Comparison of ENCODE assay signal across 1 cellular context in the genomic region with DNA sequence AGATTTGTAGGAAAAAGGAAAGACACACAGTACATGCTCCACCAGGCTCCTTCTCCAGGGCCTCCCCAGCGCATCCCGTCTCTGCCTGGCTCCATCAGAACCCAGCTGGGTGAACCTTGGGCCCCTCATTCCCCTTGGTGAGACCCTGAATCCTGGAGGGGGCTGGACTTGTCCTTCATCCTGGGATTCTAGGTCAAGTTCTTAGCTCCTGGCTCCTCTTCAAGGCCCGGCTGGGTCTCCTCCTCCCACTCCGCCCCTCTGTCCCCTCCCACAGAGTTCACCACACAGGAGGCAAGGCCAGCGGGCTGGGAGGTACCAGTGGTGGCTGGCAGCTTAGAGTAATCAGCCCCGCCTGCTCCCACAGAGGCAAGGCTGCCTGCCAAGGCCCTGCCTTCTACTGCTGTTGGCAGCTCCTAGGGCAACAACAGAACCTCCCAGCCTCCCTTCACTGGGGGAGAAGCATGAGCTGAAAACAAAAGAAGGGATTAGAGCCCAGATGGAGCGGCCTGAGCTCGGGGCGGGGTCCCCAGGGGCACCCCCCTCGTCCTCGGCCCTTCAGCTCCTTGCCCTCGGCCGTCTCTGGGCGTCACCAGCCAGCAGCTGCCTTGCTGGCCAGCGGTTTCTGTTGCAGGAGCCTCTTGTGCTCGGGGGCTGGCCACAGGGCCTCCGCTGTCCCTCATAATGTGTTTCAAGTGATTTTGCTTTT.
TF ChIP-seq lines count a peak whose summit lies in the region.

No MANE protein-coding gene starts in this region.

TF ChIP-seq in HepG2, 621 proteins besides CTCF, POLR2A, EP300 and RAD21 (continued from another document and continues in another):
- TF ChIP-seq, protein P1, sequence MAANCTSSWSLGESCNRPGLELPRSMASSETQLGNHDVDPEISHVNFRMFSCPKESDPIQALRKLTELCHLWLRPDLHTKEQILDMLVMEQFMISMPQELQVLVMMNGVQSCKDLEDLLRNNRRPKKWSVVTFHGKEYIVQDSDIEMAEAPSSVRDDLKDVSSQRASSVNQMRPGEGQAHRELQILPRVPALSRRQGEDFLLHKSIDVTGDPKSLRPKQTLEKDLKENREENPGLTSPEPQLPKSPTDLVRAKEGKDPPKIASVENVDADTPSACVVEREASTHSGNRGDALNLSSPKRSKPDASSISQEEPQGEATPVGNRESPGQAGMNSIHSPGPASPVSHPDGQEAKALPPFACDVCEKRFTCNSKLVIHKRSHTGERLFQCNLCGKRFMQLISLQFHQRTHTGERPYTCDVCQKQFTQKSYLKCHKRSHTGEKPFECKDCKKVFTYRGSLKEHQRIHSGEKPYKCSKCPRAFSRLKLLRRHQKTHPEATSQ (CRISPR knock-in tag; IDR thresholded peaks at IDR 0.05; ENCODE audit: borderline replicate concordance): peak; percentile 81; the same call in 1 of the 2 replicates
- TF ChIP-seq, protein P2, sequence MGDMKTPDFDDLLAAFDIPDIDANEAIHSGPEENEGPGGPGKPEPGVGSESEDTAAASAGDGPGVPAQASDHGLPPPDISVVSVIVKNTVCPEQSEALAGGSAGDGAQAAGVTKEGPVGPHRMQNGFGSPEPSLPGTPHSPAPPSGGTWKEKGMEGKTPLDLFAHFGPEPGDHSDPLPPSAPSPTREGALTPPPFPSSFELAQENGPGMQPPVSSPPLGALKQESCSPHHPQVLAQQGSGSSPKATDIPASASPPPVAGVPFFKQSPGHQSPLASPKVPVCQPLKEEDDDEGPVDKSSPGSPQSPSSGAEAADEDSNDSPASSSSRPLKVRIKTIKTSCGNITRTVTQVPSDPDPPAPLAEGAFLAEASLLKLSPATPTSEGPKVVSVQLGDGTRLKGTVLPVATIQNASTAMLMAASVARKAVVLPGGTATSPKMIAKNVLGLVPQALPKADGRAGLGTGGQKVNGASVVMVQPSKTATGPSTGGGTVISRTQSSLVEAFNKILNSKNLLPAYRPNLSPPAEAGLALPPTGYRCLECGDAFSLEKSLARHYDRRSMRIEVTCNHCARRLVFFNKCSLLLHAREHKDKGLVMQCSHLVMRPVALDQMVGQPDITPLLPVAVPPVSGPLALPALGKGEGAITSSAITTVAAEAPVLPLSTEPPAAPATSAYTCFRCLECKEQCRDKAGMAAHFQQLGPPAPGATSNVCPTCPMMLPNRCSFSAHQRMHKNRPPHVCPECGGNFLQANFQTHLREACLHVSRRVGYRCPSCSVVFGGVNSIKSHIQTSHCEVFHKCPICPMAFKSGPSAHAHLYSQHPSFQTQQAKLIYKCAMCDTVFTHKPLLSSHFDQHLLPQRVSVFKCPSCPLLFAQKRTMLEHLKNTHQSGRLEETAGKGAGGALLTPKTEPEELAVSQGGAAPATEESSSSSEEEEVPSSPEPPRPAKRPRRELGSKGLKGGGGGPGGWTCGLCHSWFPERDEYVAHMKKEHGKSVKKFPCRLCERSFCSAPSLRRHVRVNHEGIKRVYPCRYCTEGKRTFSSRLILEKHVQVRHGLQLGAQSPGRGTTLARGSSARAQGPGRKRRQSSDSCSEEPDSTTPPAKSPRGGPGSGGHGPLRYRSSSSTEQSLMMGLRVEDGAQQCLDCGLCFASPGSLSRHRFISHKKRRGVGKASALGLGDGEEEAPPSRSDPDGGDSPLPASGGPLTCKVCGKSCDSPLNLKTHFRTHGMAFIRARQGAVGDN (CRISPR knock-in tag; IDR thresholded peaks at IDR 0.05): peak; percentile 95
- TF ChIP-seq SOX5 (CRISPR knock-in tag; IDR thresholded peaks at IDR 0.05; ENCODE audit: borderline replicate concordance) (peak; percentile 30; the same call in 1 of the 2 replicates), ELF3 (CRISPR knock-in tag; IDR thresholded peaks at IDR 0.05) (peak; percentile 44; the same call in 1 of the 2 replicates), KDM3A (CRISPR knock-in tag; IDR thresholded peaks at IDR 0.05; ENCODE audit: low read depth) (peak; percentile 51; the same call in 1 of the 2 replicates), SAFB2 (CRISPR knock-in tag; IDR thresholded peaks at IDR 0.05; ENCODE audit: borderline replicate concordance, low read depth) (peak; percentile 82; the same call in 1 of the 2 replicates), SMAD9 (CRISPR knock-in tag; IDR thresholded peaks at IDR 0.05) (no peak), HDAC2 (CRISPR knock-in tag; IDR thresholded peaks at IDR 0.05) (peak; percentile 82; the same call in 1 of the 2 replicates), GATAD2A (CRISPR knock-in tag; IDR thresholded peaks at IDR 0.05) (peak; percentile 84), TAF15 (IDR thresholded peaks at IDR 0.05; ENCODE audit: low read depth, low read length, poor library complexity, severe bottlenecking) (no peak), ZFP62 (CRISPR knock-in tag; IDR thresholded peaks at IDR 0.05) (0 out of 2 replicates have a peak, but pooled peaks have one; percentile 29), SAP130 (CRISPR knock-in tag; IDR thresholded peaks at IDR 0.05; ENCODE audit: low read depth) (peak; percentile 91)
- TF ChIP-seq, protein P3, sequence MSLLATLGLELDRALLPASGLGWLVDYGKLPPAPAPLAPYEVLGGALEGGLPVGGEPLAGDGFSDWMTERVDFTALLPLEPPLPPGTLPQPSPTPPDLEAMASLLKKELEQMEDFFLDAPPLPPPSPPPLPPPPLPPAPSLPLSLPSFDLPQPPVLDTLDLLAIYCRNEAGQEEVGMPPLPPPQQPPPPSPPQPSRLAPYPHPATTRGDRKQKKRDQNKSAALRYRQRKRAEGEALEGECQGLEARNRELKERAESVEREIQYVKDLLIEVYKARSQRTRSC (CRISPR knock-in tag; IDR thresholded peaks at IDR 0.05; ENCODE audit: low read depth): peak; percentile 20; the same call in 1 of the 2 replicates
- TF ChIP-seq, protein P4, sequence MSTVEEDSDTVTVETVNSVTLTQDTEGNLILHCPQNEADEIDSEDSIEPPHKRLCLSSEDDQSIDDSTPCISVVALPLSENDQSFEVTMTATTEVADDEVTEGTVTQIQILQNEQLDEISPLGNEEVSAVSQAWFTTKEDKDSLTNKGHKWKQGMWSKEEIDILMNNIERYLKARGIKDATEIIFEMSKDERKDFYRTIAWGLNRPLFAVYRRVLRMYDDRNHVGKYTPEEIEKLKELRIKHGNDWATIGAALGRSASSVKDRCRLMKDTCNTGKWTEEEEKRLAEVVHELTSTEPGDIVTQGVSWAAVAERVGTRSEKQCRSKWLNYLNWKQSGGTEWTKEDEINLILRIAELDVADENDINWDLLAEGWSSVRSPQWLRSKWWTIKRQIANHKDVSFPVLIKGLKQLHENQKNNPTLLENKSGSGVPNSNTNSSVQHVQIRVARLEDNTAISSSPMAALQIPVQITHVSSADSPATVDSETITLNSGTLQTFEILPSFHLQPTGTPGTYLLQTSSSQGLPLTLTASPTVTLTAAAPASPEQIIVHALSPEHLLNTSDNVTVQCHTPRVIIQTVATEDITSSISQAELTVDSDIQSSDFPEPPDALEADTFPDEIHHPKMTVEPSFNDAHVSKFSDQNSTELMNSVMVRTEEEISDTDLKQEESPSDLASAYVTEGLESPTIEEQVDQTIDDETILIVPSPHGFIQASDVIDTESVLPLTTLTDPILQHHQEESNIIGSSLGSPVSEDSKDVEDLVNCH (CRISPR knock-in tag; IDR thresholded peaks at IDR 0.05): 0 out of 2 replicates have a peak, but pooled peaks have one; percentile 58
- TF ChIP-seq, protein P5, sequence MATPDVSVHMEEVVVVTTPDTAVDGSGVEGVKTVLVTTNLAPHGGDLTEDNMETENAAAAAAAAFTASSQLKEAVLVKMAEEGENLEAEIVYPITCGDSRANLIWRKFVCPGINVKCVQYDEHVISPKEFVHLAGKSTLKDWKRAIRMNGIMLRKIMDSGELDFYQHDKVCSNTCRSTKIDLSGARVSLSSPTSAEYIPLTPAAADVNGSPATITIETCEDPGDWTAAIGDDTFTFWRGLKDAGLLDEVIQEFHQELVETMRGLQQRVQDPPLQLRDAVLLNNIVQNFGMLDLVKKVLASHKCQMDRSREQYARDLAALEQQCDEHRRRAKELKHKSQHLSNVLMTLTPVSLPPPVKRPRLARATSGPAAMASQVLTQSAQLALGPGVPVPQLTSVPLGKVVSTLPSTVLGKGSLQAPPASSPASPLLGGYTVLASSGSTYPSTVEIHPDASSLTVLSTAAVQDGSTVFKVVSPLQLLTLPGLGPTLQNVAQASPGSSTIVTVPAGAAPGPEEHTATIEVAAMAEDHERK (CRISPR knock-in tag; IDR thresholded peaks at IDR 0.05; ENCODE audit: low read depth): no peak
- TF ChIP-seq, protein P6, sequence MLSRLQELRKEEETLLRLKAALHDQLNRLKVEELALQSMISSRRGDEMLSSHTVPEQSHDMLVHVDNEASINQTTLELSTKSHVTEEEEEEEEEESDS (CRISPR knock-in tag; IDR thresholded peaks at IDR 0.05; ENCODE audit: borderline replicate concordance): no peak
- TF ChIP-seq, protein P7, sequence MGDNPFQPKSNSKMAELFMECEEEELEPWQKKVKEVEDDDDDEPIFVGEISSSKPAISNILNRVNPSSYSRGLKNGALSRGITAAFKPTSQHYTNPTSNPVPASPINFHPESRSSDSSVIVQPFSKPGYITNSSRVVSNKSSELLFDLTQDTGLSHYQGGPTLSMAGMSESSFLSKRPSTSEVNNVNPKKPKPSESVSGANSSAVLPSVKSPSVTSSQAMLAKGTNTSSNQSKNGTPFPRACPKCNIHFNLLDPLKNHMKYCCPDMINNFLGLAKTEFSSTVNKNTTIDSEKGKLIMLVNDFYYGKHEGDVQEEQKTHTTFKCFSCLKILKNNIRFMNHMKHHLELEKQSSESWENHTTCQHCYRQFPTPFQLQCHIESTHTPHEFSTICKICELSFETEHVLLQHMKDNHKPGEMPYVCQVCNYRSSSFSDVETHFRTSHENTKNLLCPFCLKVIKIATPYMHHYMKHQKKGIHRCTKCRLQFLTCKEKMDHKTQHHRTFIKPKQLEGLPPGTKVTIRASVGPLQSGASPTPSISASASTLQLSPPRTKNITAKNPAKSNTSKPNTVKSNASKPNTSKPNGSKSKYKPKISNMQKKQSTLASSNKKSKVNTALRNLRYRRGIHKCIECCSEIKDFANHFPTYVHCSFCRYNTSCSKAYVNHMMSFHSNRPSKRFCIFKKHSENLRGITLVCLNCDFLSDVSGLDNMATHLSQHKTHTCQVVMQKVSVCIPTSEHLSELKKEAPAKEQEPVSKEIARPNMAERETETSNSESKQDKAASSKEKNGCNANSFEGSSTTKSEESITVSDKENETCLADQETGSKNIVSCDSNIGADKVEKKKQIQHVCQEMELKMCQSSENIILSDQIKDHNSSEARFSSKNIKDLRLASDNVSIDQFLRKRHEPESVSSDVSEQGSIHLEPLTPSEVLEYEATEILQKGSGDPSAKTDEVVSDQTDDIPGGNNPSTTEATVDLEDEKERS (CRISPR knock-in tag; IDR thresholded peaks at IDR 0.05): 0 out of 2 replicates have a peak, but pooled peaks have one; percentile 29
- TF ChIP-seq, protein P8, sequence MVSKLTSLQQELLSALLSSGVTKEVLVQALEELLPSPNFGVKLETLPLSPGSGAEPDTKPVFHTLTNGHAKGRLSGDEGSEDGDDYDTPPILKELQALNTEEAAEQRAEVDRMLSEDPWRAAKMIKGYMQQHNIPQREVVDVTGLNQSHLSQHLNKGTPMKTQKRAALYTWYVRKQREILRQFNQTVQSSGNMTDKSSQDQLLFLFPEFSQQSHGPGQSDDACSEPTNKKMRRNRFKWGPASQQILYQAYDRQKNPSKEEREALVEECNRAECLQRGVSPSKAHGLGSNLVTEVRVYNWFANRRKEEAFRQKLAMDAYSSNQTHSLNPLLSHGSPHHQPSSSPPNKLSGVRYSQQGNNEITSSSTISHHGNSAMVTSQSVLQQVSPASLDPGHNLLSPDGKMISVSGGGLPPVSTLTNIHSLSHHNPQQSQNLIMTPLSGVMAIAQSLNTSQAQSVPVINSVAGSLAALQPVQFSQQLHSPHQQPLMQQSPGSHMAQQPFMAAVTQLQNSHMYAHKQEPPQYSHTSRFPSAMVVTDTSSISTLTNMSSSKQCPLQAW (CRISPR knock-in tag; IDR thresholded peaks at IDR 0.05): no peak
- TF ChIP-seq, protein P9, sequence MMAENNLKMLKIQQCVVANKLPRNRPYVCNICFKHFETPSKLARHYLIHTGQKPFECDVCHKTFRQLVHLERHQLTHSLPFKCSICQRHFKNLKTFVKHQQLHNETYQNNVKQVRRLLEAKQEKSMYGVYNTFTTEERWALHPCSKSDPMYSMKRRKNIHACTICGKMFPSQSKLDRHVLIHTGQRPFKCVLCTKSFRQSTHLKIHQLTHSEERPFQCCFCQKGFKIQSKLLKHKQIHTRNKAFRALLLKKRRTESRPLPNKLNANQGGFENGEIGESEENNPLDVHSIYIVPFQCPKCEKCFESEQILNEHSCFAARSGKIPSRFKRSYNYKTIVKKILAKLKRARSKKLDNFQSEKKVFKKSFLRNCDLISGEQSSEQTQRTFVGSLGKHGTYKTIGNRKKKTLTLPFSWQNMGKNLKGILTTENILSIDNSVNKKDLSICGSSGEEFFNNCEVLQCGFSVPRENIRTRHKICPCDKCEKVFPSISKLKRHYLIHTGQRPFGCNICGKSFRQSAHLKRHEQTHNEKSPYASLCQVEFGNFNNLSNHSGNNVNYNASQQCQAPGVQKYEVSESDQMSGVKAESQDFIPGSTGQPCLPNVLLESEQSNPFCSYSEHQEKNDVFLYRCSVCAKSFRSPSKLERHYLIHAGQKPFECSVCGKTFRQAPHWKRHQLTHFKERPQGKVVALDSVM (CRISPR knock-in tag; IDR thresholded peaks at IDR 0.05): no peak
- TF ChIP-seq, protein P10, sequence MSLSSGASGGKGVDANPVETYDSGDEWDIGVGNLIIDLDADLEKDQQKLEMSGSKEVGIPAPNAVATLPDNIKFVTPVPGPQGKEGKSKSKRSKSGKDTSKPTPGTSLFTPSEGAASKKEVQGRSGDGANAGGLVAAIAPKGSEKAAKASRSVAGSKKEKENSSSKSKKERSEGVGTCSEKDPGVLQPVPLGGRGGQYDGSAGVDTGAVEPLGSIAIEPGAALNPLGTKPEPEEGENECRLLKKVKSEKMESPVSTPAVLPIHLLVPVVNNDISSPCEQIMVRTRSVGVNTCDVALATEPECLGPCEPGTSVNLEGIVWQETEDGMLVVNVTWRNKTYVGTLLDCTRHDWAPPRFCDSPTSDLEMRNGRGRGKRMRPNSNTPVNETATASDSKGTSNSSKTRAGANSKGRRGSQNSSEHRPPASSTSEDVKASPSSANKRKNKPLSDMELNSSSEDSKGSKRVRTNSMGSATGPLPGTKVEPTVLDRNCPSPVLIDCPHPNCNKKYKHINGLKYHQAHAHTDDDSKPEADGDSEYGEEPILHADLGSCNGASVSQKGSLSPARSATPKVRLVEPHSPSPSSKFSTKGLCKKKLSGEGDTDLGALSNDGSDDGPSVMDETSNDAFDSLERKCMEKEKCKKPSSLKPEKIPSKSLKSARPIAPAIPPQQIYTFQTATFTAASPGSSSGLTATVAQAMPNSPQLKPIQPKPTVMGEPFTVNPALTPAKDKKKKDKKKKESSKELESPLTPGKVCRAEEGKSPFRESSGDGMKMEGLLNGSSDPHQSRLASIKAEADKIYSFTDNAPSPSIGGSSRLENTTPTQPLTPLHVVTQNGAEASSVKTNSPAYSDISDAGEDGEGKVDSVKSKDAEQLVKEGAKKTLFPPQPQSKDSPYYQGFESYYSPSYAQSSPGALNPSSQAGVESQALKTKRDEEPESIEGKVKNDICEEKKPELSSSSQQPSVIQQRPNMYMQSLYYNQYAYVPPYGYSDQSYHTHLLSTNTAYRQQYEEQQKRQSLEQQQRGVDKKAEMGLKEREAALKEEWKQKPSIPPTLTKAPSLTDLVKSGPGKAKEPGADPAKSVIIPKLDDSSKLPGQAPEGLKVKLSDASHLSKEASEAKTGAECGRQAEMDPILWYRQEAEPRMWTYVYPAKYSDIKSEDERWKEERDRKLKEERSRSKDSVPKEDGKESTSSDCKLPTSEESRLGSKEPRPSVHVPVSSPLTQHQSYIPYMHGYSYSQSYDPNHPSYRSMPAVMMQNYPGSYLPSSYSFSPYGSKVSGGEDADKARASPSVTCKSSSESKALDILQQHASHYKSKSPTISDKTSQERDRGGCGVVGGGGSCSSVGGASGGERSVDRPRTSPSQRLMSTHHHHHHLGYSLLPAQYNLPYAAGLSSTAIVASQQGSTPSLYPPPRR (CRISPR knock-in tag; IDR thresholded peaks at IDR 0.05; ENCODE audit: borderline replicate concordance): peak; percentile 89
